Comparison of ENCODE assay signal across 18 cellular contexts in genomic region chr3:192207661-192208060, GRCh38.
DNase-seq lines count a peak whose midpoint lies in the region; ATAC-seq and TF ChIP-seq lines count a peak whose summit lies in the region.
"Had no signal": no experiment of that assay in that cellular context is flagged by ENCODE, and none has a peak within 500 bp of the region (broad histone marks: within the 10 kb centered on the region; RNA-seq: fewer than 3 reads in every experiment).

No MANE protein-coding gene starts in this region.

- H3K27me3 ChIP-seq in esophagus muscularis mucosa (no peaks in the 10 kb centered on the region), brain microvascular endothelial cell (replicated peaks) (no peaks in the 10 kb centered on the region)
- H3K27me3 ChIP-seq: stomach had no signal

- no peak overlapping the region for H3K27ac ChIP-seq in HEK293 (ENCODE audit: extremely low read depth, low read depth, low read length)
- H3K27ac ChIP-seq in esophagus muscularis mucosa (replicated peaks in 1 of 4) = peak overlapping the region; percentile 37 to 68 (median 52)
- H3K27ac ChIP-seq in brain microvascular endothelial cell = no peak overlapping the region
- H3K27ac ChIP-seq: PC-9, stomach had no signal

- no peaks in the 10 kb centered on the region for H3K9me3 Mint-ChIP-seq in activated T-helper 2 cell treated with anti-CD3 and anti-CD28 coated beads, Interferon-gamma antibody, Interleukin-2, Interleukin-4, amounts not matched to agents 10 μg/mL and 5 μg/mL and 100 μg/mL, durations not matched to agents 14 hours and 24 hours and 36 hours
- H3K9me3 Mint-ChIP-seq: IgD-negative memory B cell had no signal

- H3K36me3 ChIP-seq in HEK293 (ENCODE audit: control insufficient read depth in 2 of 2, insufficient read depth in 1 of 2, low read length in 2 of 2) (no peaks in the 10 kb centered on the region), esophagus muscularis mucosa (no peaks in the 10 kb centered on the region), brain microvascular endothelial cell (replicated peaks) (no peaks in the 10 kb centered on the region)
- H3K36me3 ChIP-seq: stomach had no signal

- in situ Hi-C loops in brain microvascular endothelial cell (cut with HindIII; ENCODE audit: low pct_ligation_motif_present, low sequenced_read_pairs) = no loop called here

- CTCF ChIA-PET in HEK293 (lab: Yijun Ruan, JAX) = no interaction called here

- intact Hi-C loops in esophagus muscularis mucosa (cut with DNase I) = no loop called here
- intact Hi-C loops in activated T-helper 2 cell treated with anti-CD3 and anti-CD28 coated beads, Interferon-gamma antibody, Interleukin-2, Interleukin-4, amounts not matched to agents 10 μg/mL and 5 μg/mL and 100 μg/mL, durations not matched to agents 14 hours and 24 hours and 36 hours (cut with micrococcal nuclease) = no loop called here

- H3K27me3 Mint-ChIP-seq in activated T-helper 2 cell treated with anti-CD3 and anti-CD28 coated beads, Interferon-gamma antibody, Interleukin-2, Interleukin-4, amounts not matched to agents 10 μg/mL and 5 μg/mL and 100 μg/mL, durations not matched to agents 14 hours and 24 hours and 36 hours (ENCODE audit: low read depth) = no peaks in the 10 kb centered on the region
- H3K27me3 Mint-ChIP-seq: activated CD4-positive, alpha-beta memory T cell treated with anti-CD3 and anti-CD28 coated beads, Interleukin-2, amount 10 ng/mL, durations not matched to agents 7 days and 5 days; activated naive CD8-positive, alpha-beta T cell treated with anti-CD3 and anti-CD28 coated beads, Interleukin-2, amount 50 U/mL, for 24 hours had no signal

- POLR2A ChIA-PET in HEK293 (lab: Yijun Ruan, JAX) = no interaction called here

- H3K4me1 ChIP-seq in HEK293 (ENCODE audit: control insufficient read depth, insufficient read depth, low read length) (peaks cover 4% of the 10 kb centered on the region; the same call in 1 of the 2 replicates), esophagus muscularis mucosa (peaks cover 10 to 54% (median 46%) of the 10 kb centered on the region in 4 donors)
- H3K4me1 ChIP-seq: stomach had no signal

- WGBS in esophagus muscularis mucosa = 20% methylated on average over 2 of the region's 2 CpGs

- TF ChIP-seq POLR2A in esophagus muscularis mucosa (IDR thresholded peaks at IDR 0.05; ENCODE audit: low read depth) = no peak

- H3K27ac Mint-ChIP-seq in activated T-helper 2 cell treated with anti-CD3 and anti-CD28 coated beads, Interferon-gamma antibody, Interleukin-2, Interleukin-4, amounts not matched to agents 10 μg/mL and 5 μg/mL and 100 μg/mL, durations not matched to agents 14 hours and 24 hours and 36 hours = no peak overlapping the region
- H3K27ac Mint-ChIP-seq: activated CD4-positive, alpha-beta memory T cell treated with anti-CD3 and anti-CD28 coated beads, Interleukin-2, amount 10 ng/mL, durations not matched to agents 7 days and 5 days; activated naive CD8-positive, alpha-beta T cell treated with anti-CD3 and anti-CD28 coated beads, Interleukin-2, amount 50 U/mL, for 24 hours; IgD-negative memory B cell; natural killer cell had no signal

- H3K4me3 ChIP-seq in HEK293 (ENCODE audit: low read depth, low read length) (no peak overlapping the region), esophagus muscularis mucosa (peak overlapping the region in 2 of 4 donors; percentile 17 to 29), brain microvascular endothelial cell (ENCODE audit: low read depth, low read length) (no peak overlapping the region)
- H3K4me3 ChIP-seq: PC-9, stomach had no signal

- H3K9me3 ChIP-seq in HEK293 (ENCODE audit: control insufficient read depth, insufficient read depth, low read depth, low read length) (no peaks in the 10 kb centered on the region), esophagus muscularis mucosa (no peaks in the 10 kb centered on the region)
- H3K9me3 ChIP-seq: stomach had no signal

- no peak overlapping the region for H3K4me3 Mint-ChIP-seq in activated T-helper 2 cell treated with anti-CD3 and anti-CD28 coated beads, Interferon-gamma antibody, Interleukin-2, Interleukin-4, amounts not matched to agents 10 μg/mL and 5 μg/mL and 100 μg/mL, durations not matched to agents 14 hours and 24 hours and 36 hours (ENCODE audit: low read depth)
- H3K4me3 Mint-ChIP-seq: activated CD4-positive, alpha-beta memory T cell treated with anti-CD3 and anti-CD28 coated beads, Interleukin-2, amount 10 ng/mL, durations not matched to agents 7 days and 5 days; activated naive CD8-positive, alpha-beta T cell treated with anti-CD3 and anti-CD28 coated beads, Interleukin-2, amount 50 U/mL, for 24 hours; IgD-negative memory B cell; natural killer cell had no signal

- H3K4me1 Mint-ChIP-seq in activated T-helper 2 cell treated with anti-CD3 and anti-CD28 coated beads, Interferon-gamma antibody, Interleukin-2, Interleukin-4, amounts not matched to agents 10 μg/mL and 5 μg/mL and 100 μg/mL, durations not matched to agents 14 hours and 24 hours and 36 hours (ENCODE audit: low read depth) = no peaks in the 10 kb centered on the region
- H3K4me1 Mint-ChIP-seq: activated CD4-positive, alpha-beta memory T cell treated with anti-CD3 and anti-CD28 coated beads, Interleukin-2, amount 10 ng/mL, durations not matched to agents 7 days and 5 days; activated naive CD8-positive, alpha-beta T cell treated with anti-CD3 and anti-CD28 coated beads, Interleukin-2, amount 50 U/mL, for 24 hours; natural killer cell had no signal

- TF ChIP-seq EP300 in esophagus muscularis mucosa (IDR thresholded peaks at IDR 0.05) = no peak

- no peaks in the 10 kb centered on the region for H3K36me3 Mint-ChIP-seq in activated T-helper 2 cell treated with anti-CD3 and anti-CD28 coated beads, Interferon-gamma antibody, Interleukin-2, Interleukin-4, amounts not matched to agents 10 μg/mL and 5 μg/mL and 100 μg/mL, durations not matched to agents 14 hours and 24 hours and 36 hours (ENCODE audit: low read depth)
- H3K36me3 Mint-ChIP-seq: IgD-negative memory B cell, natural killer cell had no signal

- no peak for ATAC-seq in GM21717 (IDR thresholded peaks at IDR 0.05; ENCODE audit: unreplicated experiment)
- ATAC-seq: activated naive CD8-positive, alpha-beta T cell treated with anti-CD3 and anti-CD28 coated beads, Interleukin-2, amount 50 U/mL, for 24 hours; natural killer cell had no signal

- DNase-seq in COR-L47 (lab: John Stamatoyannopoulos, UW) = peak; percentile 81
- DNase-seq in NCI-H446 (lab: John Stamatoyannopoulos, UW) = peak; percentile 81 to 95
- no peak for DNase-seq in esophagus muscularis mucosa (ENCODE audit: extremely low spot score)
- DNase-seq in NCI-H1930 (lab: John Stamatoyannopoulos, UW) = no peak
- DNase-seq in activated T-helper 2 cell treated with anti-CD3 and anti-CD28 coated beads, Interferon-gamma antibody, Interleukin-2, Interleukin-4, amounts not matched to agents 10 μg/mL and 5 μg/mL and 100 μg/mL, durations not matched to agents 14 hours and 24 hours and 36 hours (ENCODE audit: low spot score) = no peak
- no peak for DNase-seq in brain microvascular endothelial cell
- DNase-seq: activated CD4-positive, alpha-beta memory T cell treated with anti-CD3 and anti-CD28 coated beads, Interleukin-2, amount 10 ng/mL, durations not matched to agents 7 days and 5 days; activated naive CD8-positive, alpha-beta T cell treated with anti-CD3 and anti-CD28 coated beads, Interleukin-2, amount 50 U/mL, for 24 hours; AML-193; cerebellar nuclear complex; mammary epithelial cell; natural killer cell; NCI-H1048; PC-9; stomach had no signal

- no peak for TF ChIP-seq CTCF in HEK293 (tag by site-specific recombination; IDR thresholded peaks at IDR 0.05)
- TF ChIP-seq CTCF in esophagus muscularis mucosa (IDR thresholded peaks at IDR 0.05) = no peak
- TF ChIP-seq CTCF in brain microvascular endothelial cell (IDR thresholded peaks at IDR 0.05; ENCODE audit: low read depth, low read length, missing control alignments) = no peak

TF ChIP-seq in HEK293, 187 proteins besides CTCF, POLR2A, EP300 and RAD21:
- peak; percentile 7; the same call in 1 of the 2 replicates for TF ChIP-seq SP7 (tag by site-specific recombination; IDR thresholded peaks at IDR 0.05)
- no peak for TF ChIP-seq ZNF521 (tag by site-specific recombination; IDR thresholded peaks at IDR 0.05)

Comparison
In these comparisons a context has a peak if more than half of its experiments do, and no peak if none do; other contexts are left out.
1. DNase-seq: peak in COR-L47 (single experiment) and NCI-H446 (2 of 2); none in esophagus muscularis mucosa (single experiment), NCI-H1930 (0 of 2), activated T-helper 2 cell treated with anti-CD3 and anti-CD28 coated beads, Interferon-gamma antibody, Interleukin-2, Interleukin-4, amounts not matched to agents 10 μg/mL and 5 μg/mL and 100 μg/mL, durations not matched to agents 14 hours and 24 hours and 36 hours (single experiment) and brain microvascular endothelial cell (single experiment).
2. H3K27ac ChIP-seq: peak in esophagus muscularis mucosa (4 of 4); none in HEK293 (single experiment) and brain microvascular endothelial cell (single experiment).